Comparison of ENCODE assay signal across 17 cellular contexts in the genomic region with DNA sequence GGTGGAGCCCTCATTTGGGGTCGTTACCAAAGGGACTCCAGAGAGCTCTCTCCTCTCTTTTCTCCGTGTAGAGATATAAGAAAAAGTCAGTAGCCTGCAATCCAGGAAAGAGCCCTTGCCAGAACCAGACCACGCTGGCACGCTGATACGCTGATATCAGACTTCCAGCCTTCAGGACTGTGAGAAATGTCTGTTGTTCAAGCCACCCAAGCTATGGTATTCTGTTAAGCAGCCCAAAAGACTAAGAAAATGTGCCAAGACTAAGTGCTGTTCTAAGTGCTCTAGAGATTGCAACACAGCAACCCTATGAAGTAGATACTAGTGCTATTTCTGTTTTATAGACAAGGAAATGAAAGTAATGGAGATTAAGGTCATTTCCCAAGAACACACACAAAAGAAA.
DNase-seq lines count a peak whose midpoint lies in the region; ATAC-seq and TF ChIP-seq lines count a peak whose summit lies in the region.
"Had no signal": no experiment of that assay in that cellular context is flagged by ENCODE, and none has a peak within 500 bp of the region (broad histone marks: within the 10 kb centered on the region; RNA-seq: fewer than 3 reads in every experiment).

No MANE protein-coding gene starts in this region.

- no peak for TF ChIP-seq CTCF in gastrocnemius medialis (IDR thresholded peaks at IDR 0.05 in 4 of 5, conservative IDR thresholded peaks at IDR 0.05 in 1 of 5)

- ATAC-seq in right cardiac atrium (peak; percentile 97), gastrocnemius medialis (peak in 1 of 2 donors; percentile 71), GM21576 (IDR thresholded peaks at IDR 0.05; ENCODE audit: unreplicated experiment) (no peak), HG02970 (IDR thresholded peaks at IDR 0.05; ENCODE audit: low FRiP score, unreplicated experiment) (no peak), HG03196 (IDR thresholded peaks at IDR 0.05; ENCODE audit: unreplicated experiment) (no peak)

- H3K27ac ChIP-seq in right cardiac atrium (ENCODE audit: low read length) (peak overlapping the region; percentile 85), gastrocnemius medialis (peak overlapping the region; percentile 42 to 73 (median 61))
- H3K27ac ChIP-seq: neural progenitor cell had no signal

- H3K9me3 ChIP-seq in right cardiac atrium (ENCODE audit: control insufficient read depth, low read length) (no peaks in the 10 kb centered on the region), gastrocnemius medialis (no peaks in the 10 kb centered on the region)

- H3K4me3 ChIP-seq in right cardiac atrium (ENCODE audit: low read length) (peak overlapping the region; percentile 8), gastrocnemius medialis (peak overlapping the region in 1 of 4 donors; percentile 21)
- H3K4me3 ChIP-seq: neural progenitor cell had no signal

- H3K27me3 ChIP-seq in right cardiac atrium (ENCODE audit: control insufficient read depth, insufficient read depth) = no peaks in the 10 kb centered on the region
- H3K27me3 ChIP-seq in gastrocnemius medialis = no peaks in the 10 kb centered on the region
- H3K27me3 ChIP-seq: neural progenitor cell had no signal

- DNase-seq in CD1c-positive myeloid dendritic cell (ENCODE audit: extremely low spot score) (peak; percentile 35), amniotic epithelial cell (ENCODE audit: low read depth) (peak; percentile 22), right cardiac atrium (peak; percentile 64 to 86 (median 79)), gastrocnemius medialis (no peak)
- no peak for DNase-seq in stimulated activated CD4-positive, alpha-beta T cell treated with anti-CD3 and anti-CD28 coated beads, Interleukin-2, amount 100 ng/mL, for 24 hours
- DNase-seq: activated CD4-positive, alpha-beta T cell treated with anti-CD3 and anti-CD28 coated beads, Interleukin-2, amount 50 U/mL, for 1 hour; DMS53; glutamatergic neuron; kidney glomerular epithelial cell; NCI-H1105; NCI-H345; stimulated activated CD4-positive, alpha-beta T cell treated with anti-CD3 and anti-CD28 coated beads, Interleukin-12 subunit alpha, Interleukin-12 subunit beta, amount 100 ng/mL, for 4 hours; T-helper 2 cell had no signal

- no peak for TF ChIP-seq POLR2A in gastrocnemius medialis (IDR thresholded peaks at IDR 0.05)

- peaks cover 0 to 7% of the 10 kb centered on the region in 2 donors for H3K36me3 ChIP-seq in gastrocnemius medialis
- H3K36me3 ChIP-seq: neural progenitor cell had no signal

- in situ Hi-C loops in gastrocnemius medialis (cut with MboI; ENCODE audit: low sequenced_read_pairs in 4 of 4) = no loop called here

- intact Hi-C loops in right cardiac atrium (cut with DNase I) = loop anchor here in 1 of 4 donors (10.0 kb wide), 1 partner anchor 209 kb away; a partner anchor contains a TSS
- intact Hi-C loops in gastrocnemius medialis (cut with DNase I; ENCODE audit: low total_unique reads) = no loop called here

- peaks cover 5% of the 10 kb centered on the region for H3K4me1 ChIP-seq in right cardiac atrium (ENCODE audit: control insufficient read depth, insufficient read depth, low read length)
- H3K4me1 ChIP-seq in gastrocnemius medialis = peaks cover 9 to 18% of the 10 kb centered on the region in 2 donors

- WGBS in right cardiac atrium = 32% methylated on average over 5 of the region's 5 CpGs

Comparison
In these comparisons a context has a peak if more than half of its experiments do, and no peak if none do; other contexts are left out.
1. DNase-seq: peak in CD1c-positive myeloid dendritic cell (single experiment), amniotic epithelial cell (single experiment) and right cardiac atrium (3 of 3); none in gastrocnemius medialis (0 of 2) and stimulated activated CD4-positive, alpha-beta T cell treated with anti-CD3 and anti-CD28 coated beads, Interleukin-2, amount 100 ng/mL, for 24 hours (0 of 2).
2. ATAC-seq: peak in right cardiac atrium (2 of 2); none in GM21576 (single experiment), HG02970 (single experiment) and HG03196 (single experiment).